Comparison of ENCODE assay signal across 8 cellular contexts in genomic region chr1:155136728-155137127, GRCh38. TPM values are rescaled to one million over a fixed set of nuclear protein-coding genes. Genes with fewer than 3 reads are reported as not detected.
A peak's percentile ranks its signal among the peaks of the same experiment; 100 is the strongest.
DNase-seq lines count a peak whose midpoint lies in the region; ATAC-seq lines count a peak whose summit lies in the region.

No MANE protein-coding gene starts in this region.

- peaks cover 12% of the 10 kb centered on the region for H3K36me3 ChIP-seq in iPS-20b (ENCODE audit: insufficient read depth, low read depth, low read length)

- DNase-seq in activated naive CD4-positive, alpha-beta T cell treated with Interleukin-2 at 50 U/mL for 16 hours: peak; percentile 8
- no peak for DNase-seq in activated naive CD4-positive, alpha-beta T cell (lab: John Stamatoyannopoulos, UW)
- no peak for DNase-seq in activated T-helper 2 cell treated with anti-CD3 and anti-CD28 coated beads, Interferon-gamma antibody, Interleukin-2, Interleukin-4, amounts not matched to agents 10 μg/mL and 5 μg/mL and 100 μg/mL, durations not matched to agents 14 hours and 24 hours and 36 hours (ENCODE audit: low spot score)
- peak; percentile 11 for DNase-seq in superior temporal gyrus (ENCODE audit: extremely low spot score)
- no peak for DNase-seq in cerebellum (ENCODE audit: low spot score)
- no peak for DNase-seq in AG08395 (ENCODE audit: low spot score)

- H3K9ac ChIP-seq in iPS-20b (ENCODE audit: low read depth, low read length): peak overlapping the region; percentile 96; the same call in 1 of the 2 replicates

- no peak overlapping the region for H3K27ac ChIP-seq in iPS-20b (ENCODE audit: low read length)

- peak overlapping the region; percentile 98 for H3K4me3 ChIP-seq in iPS-20b (ENCODE audit: low read length)

- peaks cover 37% of the 10 kb centered on the region for H3K36me3 Mint-ChIP-seq in activated T-helper 2 cell treated with anti-CD3 and anti-CD28 coated beads, Interferon-gamma antibody, Interleukin-2, Interleukin-4, amounts not matched to agents 10 μg/mL and 5 μg/mL and 100 μg/mL, durations not matched to agents 14 hours and 24 hours and 36 hours (ENCODE audit: low read depth)

- H3K9me3 Mint-ChIP-seq in activated T-helper 2 cell treated with anti-CD3 and anti-CD28 coated beads, Interferon-gamma antibody, Interleukin-2, Interleukin-4, amounts not matched to agents 10 μg/mL and 5 μg/mL and 100 μg/mL, durations not matched to agents 14 hours and 24 hours and 36 hours: no peaks in the 10 kb centered on the region

- H3K4me1 Mint-ChIP-seq in activated T-helper 2 cell treated with anti-CD3 and anti-CD28 coated beads, Interferon-gamma antibody, Interleukin-2, Interleukin-4, amounts not matched to agents 10 μg/mL and 5 μg/mL and 100 μg/mL, durations not matched to agents 14 hours and 24 hours and 36 hours (ENCODE audit: low read depth): peaks cover 34% of the 10 kb centered on the region

- H3K4me3 Mint-ChIP-seq in activated T-helper 2 cell treated with anti-CD3 and anti-CD28 coated beads, Interferon-gamma antibody, Interleukin-2, Interleukin-4, amounts not matched to agents 10 μg/mL and 5 μg/mL and 100 μg/mL, durations not matched to agents 14 hours and 24 hours and 36 hours (ENCODE audit: low read depth): peak overlapping the region; percentile 91

- H3K27me3 Mint-ChIP-seq in activated T-helper 2 cell treated with anti-CD3 and anti-CD28 coated beads, Interferon-gamma antibody, Interleukin-2, Interleukin-4, amounts not matched to agents 10 μg/mL and 5 μg/mL and 100 μg/mL, durations not matched to agents 14 hours and 24 hours and 36 hours (ENCODE audit: low read depth): no peaks in the 10 kb centered on the region

- H3K9me3 ChIP-seq in iPS-20b (ENCODE audit: insufficient read depth, low read depth, low read length): no peaks in the 10 kb centered on the region

- intact Hi-C loops in activated T-helper 2 cell treated with anti-CD3 and anti-CD28 coated beads, Interferon-gamma antibody, Interleukin-2, Interleukin-4, amounts not matched to agents 10 μg/mL and 5 μg/mL and 100 μg/mL, durations not matched to agents 14 hours and 24 hours and 36 hours (cut with micrococcal nuclease): loop anchor here (5.0 kb wide), 1 partner anchor 914 kb away; the partner anchor contains the start of gene UBAP2L

- no peak for ATAC-seq in HG02588 (IDR thresholded peaks at IDR 0.05; ENCODE audit: unreplicated experiment)

- peaks cover 5% of the 10 kb centered on the region for H3K27me3 ChIP-seq in iPS-20b (ENCODE audit: insufficient read depth, low read length)

- H3K27ac Mint-ChIP-seq in activated T-helper 2 cell treated with anti-CD3 and anti-CD28 coated beads, Interferon-gamma antibody, Interleukin-2, Interleukin-4, amounts not matched to agents 10 μg/mL and 5 μg/mL and 100 μg/mL, durations not matched to agents 14 hours and 24 hours and 36 hours: peak overlapping the region; percentile 97

- peaks cover 3% of the 10 kb centered on the region; the same call in 1 of the 2 replicates for H3K4me1 ChIP-seq in iPS-20b (ENCODE audit: insufficient read depth, low read length)

RNA-seq across cellular contexts. Expression of gene SLC50A1, which starts 1.1 kb away (rescaled TPM):
- 56.9 and 58.0 TPM in 2 replicates for total RNA-seq in activated T-helper 2 cell treated with anti-CD3 and anti-CD28 coated beads, Interferon-gamma antibody, Interleukin-2, Interleukin-4, amounts not matched to agents 10 μg/mL and 5 μg/mL and 100 μg/mL, durations not matched to agents 14 hours and 24 hours and 36 hours
- 4.6 TPM for total RNA-seq in cerebellum

RNA-seq across cellular contexts. Expression of gene DPM3, which starts 3.6 kb away (rescaled TPM):
- 49.0 and 51.0 TPM in 2 replicates for total RNA-seq in activated T-helper 2 cell treated with anti-CD3 and anti-CD28 coated beads, Interferon-gamma antibody, Interleukin-2, Interleukin-4, amounts not matched to agents 10 μg/mL and 5 μg/mL and 100 μg/mL, durations not matched to agents 14 hours and 24 hours and 36 hours
- 7.2 TPM for total RNA-seq in cerebellum

RNA-seq across cellular contexts. Expression of gene EFNA1, which starts 9.1 kb away (rescaled TPM):
- total RNA-seq in activated T-helper 2 cell treated with anti-CD3 and anti-CD28 coated beads, Interferon-gamma antibody, Interleukin-2, Interleukin-4, amounts not matched to agents 10 μg/mL and 5 μg/mL and 100 μg/mL, durations not matched to agents 14 hours and 24 hours and 36 hours: 0.18 and 0.39 TPM in 2 replicates
- 6.9 TPM for total RNA-seq in cerebellum

RNA-seq across cellular contexts. Expression of gene KRTCAP2, which starts 36.4 kb away (rescaled TPM):
- 237 and 247 TPM in 2 replicates for total RNA-seq in activated T-helper 2 cell treated with anti-CD3 and anti-CD28 coated beads, Interferon-gamma antibody, Interleukin-2, Interleukin-4, amounts not matched to agents 10 μg/mL and 5 μg/mL and 100 μg/mL, durations not matched to agents 14 hours and 24 hours and 36 hours
- 32.4 TPM for total RNA-seq in cerebellum

RNA-seq across cellular contexts. Expression of gene TRIM46, which starts 36.9 kb away (rescaled TPM):
- 10.7 and 11.5 TPM in 2 replicates for total RNA-seq in activated T-helper 2 cell treated with anti-CD3 and anti-CD28 coated beads, Interferon-gamma antibody, Interleukin-2, Interleukin-4, amounts not matched to agents 10 μg/mL and 5 μg/mL and 100 μg/mL, durations not matched to agents 14 hours and 24 hours and 36 hours
- 16.7 TPM for total RNA-seq in cerebellum

Comparison
In these comparisons a context has a peak if more than half of its experiments do, and no peak if none do; other contexts are left out.
1. DNase-seq: peak in activated naive CD4-positive, alpha-beta T cell treated with Interleukin-2 at 50 U/mL for 16 hours (single experiment) and superior temporal gyrus (single experiment); none in activated naive CD4-positive, alpha-beta T cell (0 of 4), activated T-helper 2 cell treated with anti-CD3 and anti-CD28 coated beads, Interferon-gamma antibody, Interleukin-2, Interleukin-4, amounts not matched to agents 10 μg/mL and 5 μg/mL and 100 μg/mL, durations not matched to agents 14 hours and 24 hours and 36 hours (single experiment), cerebellum (single experiment) and AG08395 (single experiment).
2. RNA of gene SLC50A1, which starts 1.1 kb away (total RNA-seq): 56.9 to 58.0 TPM in activated T-helper 2 cell treated with anti-CD3 and anti-CD28 coated beads, Interferon-gamma antibody, Interleukin-2, Interleukin-4, amounts not matched to agents 10 μg/mL and 5 μg/mL and 100 μg/mL, durations not matched to agents 14 hours and 24 hours and 36 hours; 4.6 TPM in cerebellum (single experiment); every median in the first group is over 10 times any median in the second.